ENCODE assay signal across 8 cellular contexts in the genomic region with DNA sequence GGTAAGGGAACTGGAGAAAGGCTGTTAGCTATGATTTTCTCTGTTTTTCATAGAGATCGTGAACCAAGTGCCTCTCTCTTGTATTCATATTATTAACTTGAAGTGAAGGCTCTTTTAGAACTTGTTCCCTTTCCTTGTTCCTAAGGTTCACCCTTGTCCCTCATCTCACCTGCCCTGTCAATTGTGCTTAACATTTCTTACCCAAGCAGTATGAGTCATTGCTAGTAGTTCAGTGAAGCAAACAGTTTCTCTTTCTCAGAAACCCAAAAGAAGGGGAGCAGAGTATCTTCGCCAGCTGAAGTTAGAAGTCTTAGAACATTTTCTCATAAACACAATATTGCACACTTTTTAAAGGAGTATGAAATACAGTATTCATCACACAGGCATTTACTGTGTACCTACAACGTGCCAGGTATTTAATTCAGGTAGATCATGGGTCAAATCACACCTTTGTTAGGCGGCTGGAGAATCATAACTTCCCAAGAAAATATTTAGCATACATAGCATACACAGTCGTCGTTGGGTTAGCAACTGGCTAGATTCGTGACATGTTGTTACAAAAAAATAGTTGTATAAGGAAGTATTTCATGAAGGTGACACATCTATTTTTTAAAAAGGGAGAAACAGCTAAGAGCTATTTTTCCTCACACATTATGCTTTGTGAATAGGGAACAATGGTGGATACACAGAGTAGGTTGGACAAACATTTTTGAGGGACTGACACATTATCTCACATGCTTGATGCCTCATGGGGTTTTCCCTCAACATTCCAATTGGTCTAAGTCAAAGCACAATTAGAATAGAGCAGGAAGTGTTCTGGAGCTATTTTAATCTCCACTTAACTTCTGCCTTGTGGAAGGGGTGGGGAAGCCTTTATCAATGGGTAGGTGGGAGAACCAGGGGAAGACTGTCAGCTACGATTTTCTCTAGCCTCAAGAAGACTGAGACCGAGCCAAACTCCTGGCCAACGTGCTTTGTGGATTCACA. TPM values are rescaled to one million over a fixed set of nuclear protein-coding genes. Genes with fewer than 3 reads are reported as not detected.
DNase-seq lines count a peak whose midpoint lies in the region; ATAC-seq and TF ChIP-seq lines count a peak whose summit lies in the region.

No MANE protein-coding gene starts in this region.

- H3K4me3 ChIP-seq in AG04450 (ENCODE audit: low read depth, low read length) (peak overlapping the region; percentile 41), foreskin fibroblast (ENCODE audit: low read depth in 1 of 2, low read length in 2 of 2) (peak overlapping the region; percentile 39 to 52), skin epidermis (peak overlapping the region in 2 of 7 experiments; percentile 12 to 16)

- POLR2A ChIA-PET in AG04450 (lab: Yijun Ruan, JAX), result interaction anchor here (1.2 kb wide), 2 partner anchors 12 to 32 kb away, joined by 3 read pairs; no protein-coding TSS in a partner anchor

- CTCF ChIA-PET in AG04450 (lab: Charles Lee), result interaction anchor here (1.0 to 2.2 kb wide), 3 partner anchors 14 to 156 kb away, joined by 3 to 6 read pairs (median 4); no protein-coding TSS in a partner anchor

- no peaks in the 10 kb centered on the region for H3K27me3 ChIP-seq in AG04450 (ENCODE audit: control insufficient read depth, insufficient read depth, low read length)

- H3K27ac ChIP-seq in AG04450 (ENCODE audit: low read depth, low read length) (peak overlapping the region; percentile 91), skin epidermis (peak overlapping the region in 18 of 21 experiments; percentile 33 to 89 (median 63))

- ATAC-seq in GM18868 (IDR thresholded peaks at IDR 0.05; ENCODE audit: unreplicated experiment) (peak; percentile 87), HG03039 (IDR thresholded peaks at IDR 0.05; ENCODE audit: unreplicated experiment) (peak; percentile 88)

- no peaks in the 10 kb centered on the region for H3K9me3 ChIP-seq in AG04450 (ENCODE audit: control insufficient read depth, insufficient read depth, low read length)

- DNase-seq in AG04450 (ENCODE audit: low read depth, low spot score) (peak; percentile 79), RKO (ENCODE audit: low spot score) (peak; percentile 99), foreskin fibroblast (peak; percentile 92 to 94), NCI-H524 treated with DMSO at 0.1 percent for 48 hours (lab: John Stamatoyannopoulos, UW) (no peak)
- no peak for DNase-seq in stimulated activated CD4-positive, alpha-beta T cell treated with anti-CD3 and anti-CD28 coated beads, Interleukin-2, amount 100 ng/mL, for 48 hours

- TF ChIP-seq CTCF in AG04450 (IDR thresholded peaks at IDR 0.05; ENCODE audit: low read depth, low read length) (no peak), foreskin fibroblast (IDR thresholded peaks at IDR 0.05; ENCODE audit: low read depth, low read length) (no peak)

RNA-seq across cellular contexts. Expression of gene HDAC9, which starts 13.2 kb away (rescaled TPM):
- polyA plus RNA-seq in AG04450 (2011; rRNA removed), result 1.8 and 2.1 TPM in 2 replicates
- 6.9 and 8.0 TPM in 2 replicates for polyA minus RNA-seq in AG04450 (2011; rRNA and poly(A)+ RNA removed)

Comparison
In these comparisons a context has a peak if more than half of its experiments do, and no peak if none do; other contexts are left out.
1. DNase-seq: peak in AG04450 (single experiment), RKO (single experiment) and foreskin fibroblast (2 of 2); none in NCI-H524 treated with DMSO at 0.1 percent for 48 hours (single experiment) and stimulated activated CD4-positive, alpha-beta T cell treated with anti-CD3 and anti-CD28 coated beads, Interleukin-2, amount 100 ng/mL, for 48 hours (0 of 2).